18 cellular contexts compared by ENCODE assay signal in genomic region chr11:88631497-88631896, GRCh38.
A peak's percentile ranks its signal among the peaks of the same experiment; 100 is the strongest.
DNase-seq lines count a peak whose midpoint lies in the region; ATAC-seq and TF ChIP-seq lines count a peak whose summit lies in the region.
"Had no signal": no experiment of that assay in that cellular context is flagged by ENCODE, and none has a peak within 500 bp of the region (broad histone marks: within the 10 kb centered on the region; RNA-seq: fewer than 3 reads in every experiment).

No MANE protein-coding gene starts in this region.

- peak; percentile 33 for DNase-seq in MCF 10A (ENCODE audit: unreplicated experiment)
- no peak for DNase-seq in breast epithelium (ENCODE audit: low spot score in 2 of 2)
- DNase-seq in astrocyte of the hippocampus (ENCODE audit: low read depth, low spot score) = peak; percentile 26
- DNase-seq in iPS DF 19.7 (ENCODE audit: low read depth, low spot score) = peak; percentile 5
- DNase-seq in activated effector memory CD4-positive, alpha-beta T cell treated with anti-CD3 and anti-CD28 coated beads, Interleukin-2, amount 50 U/mL, for 16 hours = no peak
- DNase-seq in GM19240 (ENCODE audit: insufficient read length, low spot score) = no peak
- DNase-seq: activated CD4-positive, alpha-beta T cell treated with anti-CD3 and anti-CD28 coated beads for 36 hours; activated CD8-positive, alpha-beta memory T cell treated with anti-CD3 and anti-CD28 coated beads, Interleukin-2, amount 10 ng/mL, durations not matched to agents 7 days and 5 days; amniotic stem cell; DMS79 treated with DMSO at 0.1 percent for 48 hours; effector memory CD8-positive, alpha-beta T cell; HFFc6; lower lobe of right lung; MG63; posterior cingulate gyrus had no signal

- TF ChIP-seq POLR2A in breast epithelium (IDR thresholded peaks at IDR 0.05) = no peak

- H3K4me3 Mint-ChIP-seq in MCF 10A (ENCODE audit: unreplicated experiment) = no peak overlapping the region
- H3K4me3 Mint-ChIP-seq: activated CD4-positive, alpha-beta T cell treated with anti-CD3 and anti-CD28 coated beads for 36 hours; activated CD8-positive, alpha-beta memory T cell treated with anti-CD3 and anti-CD28 coated beads, Interleukin-2, amount 10 ng/mL, durations not matched to agents 7 days and 5 days; CD14-positive monocyte; effector memory CD8-positive, alpha-beta T cell; HFFc6 had no signal

- no peak overlapping the region for H3K27ac ChIP-seq in breast epithelium
- H3K27ac ChIP-seq: lower lobe of right lung had no signal

- H3K27me3 Mint-ChIP-seq in MCF 10A (ENCODE audit: insufficient read depth, unreplicated experiment) = no peaks in the 10 kb centered on the region
- H3K27me3 Mint-ChIP-seq: activated CD4-positive, alpha-beta T cell treated with anti-CD3 and anti-CD28 coated beads for 36 hours; activated CD8-positive, alpha-beta memory T cell treated with anti-CD3 and anti-CD28 coated beads, Interleukin-2, amount 10 ng/mL, durations not matched to agents 7 days and 5 days; effector memory CD8-positive, alpha-beta T cell had no signal

- ATAC-seq in GM19351 (IDR thresholded peaks at IDR 0.05; ENCODE audit: unreplicated experiment) (no peak), GM19328 (IDR thresholded peaks at IDR 0.05; ENCODE audit: unreplicated experiment) (no peak)
- ATAC-seq: activated CD4-positive, alpha-beta T cell treated with anti-CD3 and anti-CD28 coated beads for 36 hours; activated CD8-positive, alpha-beta memory T cell treated with anti-CD3 and anti-CD28 coated beads, Interleukin-2, amount 10 ng/mL, durations not matched to agents 7 days and 5 days; effector memory CD8-positive, alpha-beta T cell; lower lobe of right lung had no signal

- no peaks in the 10 kb centered on the region for H3K4me1 ChIP-seq in breast epithelium
- H3K4me1 ChIP-seq: lower lobe of right lung had no signal

- H3K36me3 Mint-ChIP-seq in MCF 10A (ENCODE audit: insufficient read depth, unreplicated experiment) = no peaks in the 10 kb centered on the region
- H3K36me3 Mint-ChIP-seq: activated CD8-positive, alpha-beta memory T cell treated with anti-CD3 and anti-CD28 coated beads, Interleukin-2, amount 10 ng/mL, durations not matched to agents 7 days and 5 days; CD14-positive monocyte had no signal

- no peak overlapping the region for H3K4me3 ChIP-seq in breast epithelium
- H3K4me3 ChIP-seq: lower lobe of right lung, MG63 had no signal

- TF ChIP-seq CTCF in MCF 10A (IDR thresholded peaks at IDR 0.05; ENCODE audit: unreplicated experiment) = no peak
- TF ChIP-seq CTCF in breast epithelium (IDR thresholded peaks at IDR 0.05) = no peak

- no TSS peak for BruUV-seq in MCF 10A (replicated peaks; lab: Mats Ljungman, UMichigan)

- no peaks in the 10 kb centered on the region for H3K9me3 ChIP-seq in breast epithelium
- H3K9me3 ChIP-seq: lower lobe of right lung, MG63 had no signal

- H3K4me1 Mint-ChIP-seq in MCF 10A (ENCODE audit: insufficient read depth, unreplicated experiment) = no peaks in the 10 kb centered on the region
- H3K4me1 Mint-ChIP-seq: activated CD4-positive, alpha-beta T cell treated with anti-CD3 and anti-CD28 coated beads for 36 hours; activated CD8-positive, alpha-beta memory T cell treated with anti-CD3 and anti-CD28 coated beads, Interleukin-2, amount 10 ng/mL, durations not matched to agents 7 days and 5 days; CD14-positive monocyte had no signal

- intact Hi-C loops in MCF 10A (cut with micrococcal nuclease) (no loop called here), breast epithelium (cut with DNase I; ENCODE audit: low total_unique reads) (no loop called here)

- CTCF ChIA-PET in MCF 10A (lab: Yijun Ruan, JAX) = interaction anchor here (1.0 to 1.1 kb wide), 2 partner anchors 9 to 255 kb away, joined by 3 read pairs; no protein-coding TSS in a partner anchor

- H3K27ac Mint-ChIP-seq in MCF 10A (ENCODE audit: low read depth, unreplicated experiment) = no peak overlapping the region
- H3K27ac Mint-ChIP-seq: activated CD4-positive, alpha-beta T cell treated with anti-CD3 and anti-CD28 coated beads for 36 hours; activated CD8-positive, alpha-beta memory T cell treated with anti-CD3 and anti-CD28 coated beads, Interleukin-2, amount 10 ng/mL, durations not matched to agents 7 days and 5 days; CD14-positive monocyte; effector memory CD8-positive, alpha-beta T cell; HFFc6 had no signal

- no peaks in the 10 kb centered on the region for H3K27me3 ChIP-seq in breast epithelium
- H3K27me3 ChIP-seq: MG63 had no signal

- H3K36me3 ChIP-seq in breast epithelium = no peaks in the 10 kb centered on the region
- H3K36me3 ChIP-seq: lower lobe of right lung, MG63 had no signal

- POLR2A ChIA-PET in MCF 10A (lab: Yijun Ruan, JAX) = interaction anchor here (1.3 kb wide), 1 partner anchor 9 kb away, joined by 5 read pairs; no protein-coding TSS in a partner anchor

- H3K9me3 Mint-ChIP-seq in MCF 10A (ENCODE audit: unreplicated experiment) = no peaks in the 10 kb centered on the region
- H3K9me3 Mint-ChIP-seq: HFFc6 had no signal

Comparison
In these comparisons a context has a peak if more than half of its experiments do, and no peak if none do; other contexts are left out.
1. DNase-seq: peak in MCF 10A (single experiment), astrocyte of the hippocampus (single experiment) and iPS DF 19.7 (single experiment); none in breast epithelium (0 of 2), activated effector memory CD4-positive, alpha-beta T cell treated with anti-CD3 and anti-CD28 coated beads, Interleukin-2, amount 50 U/mL, for 16 hours (single experiment) and GM19240 (single experiment).